1 cellular context compared by ENCODE assay signal in the genomic region with DNA sequence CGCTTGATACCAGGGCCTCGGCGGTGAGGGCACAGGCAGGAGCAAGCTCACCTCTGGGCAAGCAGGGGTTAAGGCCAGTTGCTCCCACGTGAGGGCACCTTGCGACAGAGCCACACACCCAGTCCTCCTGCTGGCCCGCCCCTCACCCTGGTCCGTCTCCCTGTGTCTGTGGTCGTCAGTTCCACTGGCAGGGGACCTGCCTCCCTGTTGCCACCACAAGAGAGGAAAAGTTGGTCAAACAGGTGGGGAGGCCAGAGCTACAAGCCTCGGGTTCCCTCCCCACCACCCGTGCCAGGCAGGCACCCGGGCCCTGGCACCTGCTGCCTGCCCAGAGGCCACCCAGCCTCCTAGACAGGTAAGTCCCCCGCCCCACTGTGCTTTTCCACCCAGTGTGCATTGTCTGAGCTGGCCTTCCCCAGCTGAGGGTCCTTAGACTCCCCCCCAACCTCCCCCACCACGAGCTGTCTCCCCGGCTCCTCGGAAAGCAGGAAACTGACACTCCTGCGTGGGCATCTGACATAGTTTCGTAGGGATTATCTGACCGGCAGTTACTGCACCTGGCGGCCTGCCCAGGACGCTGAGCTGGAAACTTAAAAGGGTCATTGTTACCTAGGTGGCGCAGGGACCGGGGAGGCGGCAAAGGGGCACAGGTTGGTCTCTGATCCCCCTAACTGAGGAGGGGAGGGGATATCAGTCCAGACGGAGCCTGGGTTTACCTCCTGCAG.
A peak's percentile ranks its signal among the peaks of the same experiment; 100 is the strongest.
TF ChIP-seq lines count a peak whose summit lies in the region.

A gene with protein sequence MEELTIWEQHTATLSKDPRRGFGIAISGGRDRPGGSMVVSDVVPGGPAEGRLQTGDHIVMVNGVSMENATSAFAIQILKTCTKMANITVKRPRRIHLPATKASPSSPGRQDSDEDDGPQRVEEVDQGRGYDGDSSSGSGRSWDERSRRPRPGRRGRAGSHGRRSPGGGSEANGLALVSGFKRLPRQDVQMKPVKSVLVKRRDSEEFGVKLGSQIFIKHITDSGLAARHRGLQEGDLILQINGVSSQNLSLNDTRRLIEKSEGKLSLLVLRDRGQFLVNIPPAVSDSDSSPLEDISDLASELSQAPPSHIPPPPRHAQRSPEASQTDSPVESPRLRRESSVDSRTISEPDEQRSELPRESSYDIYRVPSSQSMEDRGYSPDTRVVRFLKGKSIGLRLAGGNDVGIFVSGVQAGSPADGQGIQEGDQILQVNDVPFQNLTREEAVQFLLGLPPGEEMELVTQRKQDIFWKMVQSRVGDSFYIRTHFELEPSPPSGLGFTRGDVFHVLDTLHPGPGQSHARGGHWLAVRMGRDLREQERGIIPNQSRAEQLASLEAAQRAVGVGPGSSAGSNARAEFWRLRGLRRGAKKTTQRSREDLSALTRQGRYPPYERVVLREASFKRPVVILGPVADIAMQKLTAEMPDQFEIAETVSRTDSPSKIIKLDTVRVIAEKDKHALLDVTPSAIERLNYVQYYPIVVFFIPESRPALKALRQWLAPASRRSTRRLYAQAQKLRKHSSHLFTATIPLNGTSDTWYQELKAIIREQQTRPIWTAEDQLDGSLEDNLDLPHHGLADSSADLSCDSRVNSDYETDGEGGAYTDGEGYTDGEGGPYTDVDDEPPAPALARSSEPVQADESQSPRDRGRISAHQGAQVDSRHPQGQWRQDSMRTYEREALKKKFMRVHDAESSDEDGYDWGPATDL (plus strand): TSS at position 178 of the 725 bp plus-strand sequence. CDS start 20,049 bp downstream, outside the sequence.

TF ChIP-seq in K562, 482 proteins besides CTCF, POLR2A, EP300 and RAD21:
- TF ChIP-seq TGIF2 (CRISPR knock-in tag; IDR thresholded peaks at IDR 0.05) (no peak), ZBTB1 (CRISPR knock-in tag; IDR thresholded peaks at IDR 0.05; ENCODE audit: borderline replicate concordance, low read depth) (no peak), CTBP1 (IDR thresholded peaks at IDR 0.05; ENCODE audit: borderline replicate concordance) (0 out of 2 replicates have a peak, but pooled peaks have one; percentile 6), ELF4 (CRISPR knock-in tag; IDR thresholded peaks at IDR 0.05) (no peak), ILK (tag; IDR thresholded peaks at IDR 0.05; ENCODE audit: borderline replicate concordance, low read depth) (no peak), EGR1 (conservative IDR thresholded peaks at IDR 0.05) (0 out of 2 replicates have a peak, but pooled peaks have one; percentile 22), NR2C1 (IDR thresholded peaks at IDR 0.05) (no peak), NR2C1 (tag; IDR thresholded peaks at IDR 0.05) (no peak), ZKSCAN1 (IDR thresholded peaks at IDR 0.05; ENCODE audit: low read depth, low read length) (peak; percentile 97), KLF10 (CRISPR knock-in tag; IDR thresholded peaks at IDR 0.05) (no peak), NFIC (IDR thresholded peaks at IDR 0.05) (peak; percentile 75), ARID1B (IDR thresholded peaks at IDR 0.05) (peak; percentile 25; the same call in 1 of the 2 replicates), ZBTB7A (IDR thresholded peaks at IDR 0.05; ENCODE audit: borderline replicate concordance, control insufficient read depth, low read depth, low read length) (peak; percentile 78; the same call in 1 of the 2 replicates), YY1 (IDR thresholded peaks at IDR 0.05; ENCODE audit: borderline replicate concordance in 1 of 3, control insufficient read depth in 1 of 3, extremely low read depth in 1 of 3, insufficient read depth in 3 of 3, insufficient read length in 1 of 3, insufficient replicate concordance in 2 of 3, low read depth in 1 of 3, low read length in 2 of 3) (no peak)
- TF ChIP-seq, protein P1, sequence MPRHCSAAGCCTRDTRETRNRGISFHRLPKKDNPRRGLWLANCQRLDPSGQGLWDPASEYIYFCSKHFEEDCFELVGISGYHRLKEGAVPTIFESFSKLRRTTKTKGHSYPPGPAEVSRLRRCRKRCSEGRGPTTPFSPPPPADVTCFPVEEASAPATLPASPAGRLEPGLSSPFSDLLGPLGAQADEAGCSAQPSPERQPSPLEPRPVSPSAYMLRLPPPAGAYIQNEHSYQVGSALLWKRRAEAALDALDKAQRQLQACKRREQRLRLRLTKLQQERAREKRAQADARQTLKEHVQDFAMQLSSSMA (CRISPR knock-in tag; IDR thresholded peaks at IDR 0.05): no peak
- TF ChIP-seq, protein P2, sequence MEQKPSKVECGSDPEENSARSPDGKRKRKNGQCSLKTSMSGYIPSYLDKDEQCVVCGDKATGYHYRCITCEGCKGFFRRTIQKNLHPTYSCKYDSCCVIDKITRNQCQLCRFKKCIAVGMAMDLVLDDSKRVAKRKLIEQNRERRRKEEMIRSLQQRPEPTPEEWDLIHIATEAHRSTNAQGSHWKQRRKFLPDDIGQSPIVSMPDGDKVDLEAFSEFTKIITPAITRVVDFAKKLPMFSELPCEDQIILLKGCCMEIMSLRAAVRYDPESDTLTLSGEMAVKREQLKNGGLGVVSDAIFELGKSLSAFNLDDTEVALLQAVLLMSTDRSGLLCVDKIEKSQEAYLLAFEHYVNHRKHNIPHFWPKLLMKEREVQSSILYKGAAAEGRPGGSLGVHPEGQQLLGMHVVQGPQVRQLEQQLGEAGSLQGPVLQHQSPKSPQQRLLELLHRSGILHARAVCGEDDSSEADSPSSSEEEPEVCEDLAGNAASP (IDR thresholded peaks at IDR 0.05): no peak
- TF ChIP-seq, protein P3, sequence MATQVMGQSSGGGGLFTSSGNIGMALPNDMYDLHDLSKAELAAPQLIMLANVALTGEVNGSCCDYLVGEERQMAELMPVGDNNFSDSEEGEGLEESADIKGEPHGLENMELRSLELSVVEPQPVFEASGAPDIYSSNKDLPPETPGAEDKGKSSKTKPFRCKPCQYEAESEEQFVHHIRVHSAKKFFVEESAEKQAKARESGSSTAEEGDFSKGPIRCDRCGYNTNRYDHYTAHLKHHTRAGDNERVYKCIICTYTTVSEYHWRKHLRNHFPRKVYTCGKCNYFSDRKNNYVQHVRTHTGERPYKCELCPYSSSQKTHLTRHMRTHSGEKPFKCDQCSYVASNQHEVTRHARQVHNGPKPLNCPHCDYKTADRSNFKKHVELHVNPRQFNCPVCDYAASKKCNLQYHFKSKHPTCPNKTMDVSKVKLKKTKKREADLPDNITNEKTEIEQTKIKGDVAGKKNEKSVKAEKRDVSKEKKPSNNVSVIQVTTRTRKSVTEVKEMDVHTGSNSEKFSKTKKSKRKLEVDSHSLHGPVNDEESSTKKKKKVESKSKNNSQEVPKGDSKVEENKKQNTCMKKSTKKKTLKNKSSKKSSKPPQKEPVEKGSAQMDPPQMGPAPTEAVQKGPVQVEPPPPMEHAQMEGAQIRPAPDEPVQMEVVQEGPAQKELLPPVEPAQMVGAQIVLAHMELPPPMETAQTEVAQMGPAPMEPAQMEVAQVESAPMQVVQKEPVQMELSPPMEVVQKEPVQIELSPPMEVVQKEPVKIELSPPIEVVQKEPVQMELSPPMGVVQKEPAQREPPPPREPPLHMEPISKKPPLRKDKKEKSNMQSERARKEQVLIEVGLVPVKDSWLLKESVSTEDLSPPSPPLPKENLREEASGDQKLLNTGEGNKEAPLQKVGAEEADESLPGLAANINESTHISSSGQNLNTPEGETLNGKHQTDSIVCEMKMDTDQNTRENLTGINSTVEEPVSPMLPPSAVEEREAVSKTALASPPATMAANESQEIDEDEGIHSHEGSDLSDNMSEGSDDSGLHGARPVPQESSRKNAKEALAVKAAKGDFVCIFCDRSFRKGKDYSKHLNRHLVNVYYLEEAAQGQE (CRISPR knock-in tag; IDR thresholded peaks at IDR 0.05; ENCODE audit: low read depth): no peak
- TF ChIP-seq, protein P4, sequence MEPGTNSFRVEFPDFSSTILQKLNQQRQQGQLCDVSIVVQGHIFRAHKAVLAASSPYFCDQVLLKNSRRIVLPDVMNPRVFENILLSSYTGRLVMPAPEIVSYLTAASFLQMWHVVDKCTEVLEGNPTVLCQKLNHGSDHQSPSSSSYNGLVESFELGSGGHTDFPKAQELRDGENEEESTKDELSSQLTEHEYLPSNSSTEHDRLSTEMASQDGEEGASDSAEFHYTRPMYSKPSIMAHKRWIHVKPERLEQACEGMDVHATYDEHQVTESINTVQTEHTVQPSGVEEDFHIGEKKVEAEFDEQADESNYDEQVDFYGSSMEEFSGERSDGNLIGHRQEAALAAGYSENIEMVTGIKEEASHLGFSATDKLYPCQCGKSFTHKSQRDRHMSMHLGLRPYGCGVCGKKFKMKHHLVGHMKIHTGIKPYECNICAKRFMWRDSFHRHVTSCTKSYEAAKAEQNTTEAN (CRISPR knock-in tag; IDR thresholded peaks at IDR 0.05): no peak
